18 cellular contexts compared by ENCODE assay signal in genomic region chr14:76987956-76988520, GRCh38. TPM values are rescaled to one million over a fixed set of nuclear protein-coding genes. Genes with fewer than 3 reads are reported as not detected.
DNase-seq lines count a peak whose midpoint lies in the region; ATAC-seq and TF ChIP-seq lines count a peak whose summit lies in the region.
"Had no signal": no experiment of that assay in that cellular context is flagged by ENCODE, and none has a peak within 500 bp of the region (broad histone marks: within the 10 kb centered on the region; RNA-seq: fewer than 3 reads in every experiment).

No MANE protein-coding gene starts in this region.

- TF ChIP-seq CTCF in GM23338 (conservative IDR thresholded peaks at IDR 0.05; ENCODE audit: low read depth in 2 of 2) (no peak), IMR-90 (conservative IDR thresholded peaks at IDR 0.05; ENCODE audit: low read depth, low read length) (no peak), hepatocyte (IDR thresholded peaks at IDR 0.05; ENCODE audit: poor library complexity) (no peak), parathyroid adenoma (IDR thresholded peaks at IDR 0.05) (no peak), GM10248 (IDR thresholded peaks at IDR 0.05; ENCODE audit: control extremely low read depth, extremely low read depth, low read depth, missing control alignments) (no peak)

- H3K4me1 ChIP-seq in GM23338 (ENCODE audit: insufficient read depth) (peaks cover 17% of the 10 kb centered on the region), IMR-90 (ENCODE audit: control insufficient read depth, insufficient read depth, low read length) (peaks cover 14% of the 10 kb centered on the region), hepatocyte (ENCODE audit: insufficient read depth) (peaks cover 15% of the 10 kb centered on the region), parathyroid adenoma (peaks cover 12% of the 10 kb centered on the region)
- H3K4me1 ChIP-seq in CD4-positive, alpha-beta memory T cell (ENCODE audit: insufficient read depth, low read length) = peaks cover 12% of the 10 kb centered on the region

- H3K36me3 ChIP-seq in GM23338 (ENCODE audit: insufficient read depth) = no peaks in the 10 kb centered on the region; the same call in 1 of the 2 replicates
- H3K36me3 ChIP-seq in IMR-90 (ENCODE audit: control insufficient read depth, insufficient read depth, low read length) = no peaks in the 10 kb centered on the region
- H3K36me3 ChIP-seq in hepatocyte (replicated peaks; ENCODE audit: insufficient read depth, low read depth) = no peaks in the 10 kb centered on the region
- H3K36me3 ChIP-seq in parathyroid adenoma (ENCODE audit: control insufficient read depth, insufficient read depth, low read length) = no peaks in the 10 kb centered on the region
- H3K36me3 ChIP-seq in CD4-positive, alpha-beta memory T cell (ENCODE audit: insufficient read depth, low read length) = no peaks in the 10 kb centered on the region
- H3K36me3 ChIP-seq: BLaER1 treated with 17β-estradiol and CSF1 and Interleukin-3, amounts not matched to agents 10 nM and 100 nM had no signal

- 0 out of 2 replicates have a peak overlapping the region, but pooled peaks have one; percentile 60 for H2BK120ac ChIP-seq in IMR-90 (ENCODE audit: low read depth, low read length)

- no peak overlapping the region for H2BK15ac ChIP-seq in IMR-90 (ENCODE audit: low read depth, low read length)

- CTCF ChIA-PET in IMR-90 (lab: Yijun Ruan, JAX) (interaction anchor here (1.0 kb wide), 1 partner anchor 26 kb away, joined by 3 read pairs; no protein-coding TSS in a partner anchor), GM10248 (lab: Yijun Ruan, JAX) (interaction anchor here (0.9 to 2.5 kb wide), 4 partner anchors 10 to 74 kb away, joined by 3 to 8 read pairs (median 5); no protein-coding TSS in a partner anchor)
- CTCF ChIA-PET in CD4-positive, alpha-beta memory T cell (lab: Charles Lee; ENCODE audit: partially characterized antibody) = interaction anchor here (1.1 to 1.7 kb wide), 3 partner anchors 40 to 83 kb away, joined by 3 to 8 read pairs (median 3); no protein-coding TSS in a partner anchor

- no TSS peak for BruUV-seq in IMR-90 (replicated peaks; lab: Mats Ljungman, UMichigan)

- dilution Hi-C loops in IMR-90 (cut with HindIII; ENCODE audit: low sequenced_read_pairs, unreplicated experiment) = no loop called here

- no peak overlapping the region for H3K18ac ChIP-seq in IMR-90 (ENCODE audit: low read depth, low read length)

- H3K4ac ChIP-seq in IMR-90 (ENCODE audit: low read depth, low read length) = no peak overlapping the region; the same call in 1 of the 2 replicates

- DNase-seq in GM23338 (ENCODE audit: low spot score) = no peak
- DNase-seq in IMR-90 = no peak
- DNase-seq in hepatocyte (ENCODE audit: low spot score) = no peak
- no peak for DNase-seq in NCI-H128 (lab: John Stamatoyannopoulos, UW; ENCODE audit: unreplicated experiment)
- no peak for DNase-seq in CD4-positive, alpha-beta memory T cell
- DNase-seq in GM10248 (ENCODE audit: extremely low spot score) = no peak
- DNase-seq: DMS 273 treated with DMSO at 0.1 percent for 48 hours, Karpas-422, NCI-H1105 treated with DMSO at 0.1 percent for 48 hours, NCI-H187 treated with DMSO at 0.1 percent for 48 hours, NCI-H446, NCI-H774, PC-9, SK-N-SH had no signal

- no peak overlapping the region; the same call in 1 of the 2 replicates for H2BK20ac ChIP-seq in IMR-90 (ENCODE audit: low read depth, low read length)

- H3K9me3 ChIP-seq in IMR-90 (ENCODE audit: control insufficient read depth, insufficient read depth, low read length) (no peaks in the 10 kb centered on the region), hepatocyte (ENCODE audit: low read depth) (no peaks in the 10 kb centered on the region), parathyroid adenoma (ENCODE audit: control insufficient read depth, low read length) (no peaks in the 10 kb centered on the region)
- no peaks in the 10 kb centered on the region for H3K9me3 ChIP-seq in CD4-positive, alpha-beta memory T cell (ENCODE audit: control insufficient read depth in 1 of 2, low read length in 2 of 2)
- H3K9me3 ChIP-seq: SK-N-SH had no signal

- H4K5ac ChIP-seq in IMR-90 (ENCODE audit: low read depth, low read length) = no peak overlapping the region

- 0 out of 2 replicates have a peak, but pooled peaks cover 5% of the 10 kb centered on the region for H3F3A ChIP-seq in GM23338 (replicated peaks; ENCODE audit: low read depth)

- no peak overlapping the region for H3K23ac ChIP-seq in IMR-90 (ENCODE audit: low read depth, low read length)

- POLR2A ChIA-PET in IMR-90 (lab: Charles Lee; ENCODE audit: unreplicated experiment) = no interaction called here
- POLR2A ChIA-PET in CD4-positive, alpha-beta memory T cell (lab: Charles Lee; ENCODE audit: partially characterized antibody) = no interaction called here
- POLR2A ChIA-PET in GM10248 (lab: Yijun Ruan, JAX) = no interaction called here

- peak overlapping the region; percentile 81 for H2AK9ac ChIP-seq in IMR-90 (replicated peaks; ENCODE audit: low read depth, low read length, poor library complexity)

- ATAC-seq in GM23338 (no peak), IMR-90 (ENCODE audit: low read depth) (no peak), HG03097 (IDR thresholded peaks at IDR 0.05; ENCODE audit: low FRiP score, unreplicated experiment) (no peak)
- ATAC-seq: HepG2 had no signal

- no peaks in the 10 kb centered on the region for H3K27me3 ChIP-seq in GM23338 (ENCODE audit: insufficient read depth)
- H3K27me3 ChIP-seq in IMR-90 (ENCODE audit: control insufficient read depth, insufficient read depth, low read length) = no peaks in the 10 kb centered on the region
- no peaks in the 10 kb centered on the region for H3K27me3 ChIP-seq in hepatocyte
- H3K27me3 ChIP-seq in parathyroid adenoma (ENCODE audit: control insufficient read depth, insufficient read depth, low read length) = no peaks in the 10 kb centered on the region
- H3K27me3 ChIP-seq in CD4-positive, alpha-beta memory T cell (ENCODE audit: insufficient read depth, low read length) = no peaks in the 10 kb centered on the region
- H3K27me3 ChIP-seq: BLaER1 treated with 17β-estradiol and CSF1 and Interleukin-3, amounts not matched to agents 10 nM and 100 nM had no signal

- TF ChIP-seq RAD21 in IMR-90 (IDR thresholded peaks at IDR 0.05; ENCODE audit: low read length) = no peak

- H4K20me1 ChIP-seq in GM23338 (replicated peaks; ENCODE audit: insufficient read depth) (no peaks in the 10 kb centered on the region), IMR-90 (ENCODE audit: insufficient read depth, low read length) (no peaks in the 10 kb centered on the region), hepatocyte (ENCODE audit: insufficient read depth, poor library complexity, severe bottlenecking) (no peaks in the 10 kb centered on the region)
- H4K20me1 ChIP-seq: BLaER1 treated with 17β-estradiol and CSF1 and Interleukin-3, amounts not matched to agents 10 nM and 100 nM had no signal

- WGBS in IMR-90 (ENCODE audit: extremely low coverage in 2 of 2, insufficient read length in 1 of 2), 2 experiments = no CpG with 5 or more reads among the region's 4 CpGs
- whole genome bisulfite sequencing in hepatocyte (ENCODE audit: low lambda C conversion rate, missing lambda C conversion rate) = 66% methylated on average over 4 of the region's 4 CpGs

- no peak overlapping the region for H2BK5ac ChIP-seq in IMR-90 (ENCODE audit: low read depth, low read length, poor library complexity, severe bottlenecking)

- H3K9me2 ChIP-seq in GM23338 (ENCODE audit: insufficient read depth) = no peaks in the 10 kb centered on the region
- H3K9me2 ChIP-seq in hepatocyte (replicated peaks; ENCODE audit: insufficient read depth) = no peaks in the 10 kb centered on the region
- H3K9me2 ChIP-seq: SK-N-SH had no signal

- H3K79me1 ChIP-seq in IMR-90 (ENCODE audit: low read depth in 1 of 2, low read length in 2 of 2) = no peaks in the 10 kb centered on the region

- intact Hi-C loops in IMR-90 (cut with micrococcal nuclease) = no loop called here
- intact Hi-C loops in CD4-positive, alpha-beta memory T cell (cut with micrococcal nuclease) = loop anchor here (5.0 kb wide), 1 partner anchor 34 kb away; no protein-coding TSS in a partner anchor

- H3K4me3 Mint-ChIP-seq in GM23338 = no peak overlapping the region
- peak overlapping the region in 1 of 8 donors; percentile 21 for H3K4me3 Mint-ChIP-seq in CD4-positive, alpha-beta memory T cell

- H3K9ac ChIP-seq in IMR-90 (ENCODE audit: low read depth, low read length) = no peak overlapping the region
- no peak overlapping the region for H3K9ac ChIP-seq in parathyroid adenoma
- H3K9ac ChIP-seq: BLaER1 treated with 17β-estradiol and CSF1 and Interleukin-3, amounts not matched to agents 10 nM and 100 nM; SK-N-SH had no signal

- peak overlapping the region; percentile 71; the same call in 1 of the 2 replicates for H3K14ac ChIP-seq in IMR-90 (replicated peaks; ENCODE audit: low read depth, low read length)

- H2AFZ ChIP-seq in GM23338 (peak overlapping the region; percentile 89), IMR-90 (replicated peaks; ENCODE audit: low read length, poor library complexity) (no peak overlapping the region), hepatocyte (peak overlapping the region; percentile 35), parathyroid adenoma (peak overlapping the region; percentile 71)
- H2AFZ ChIP-seq: PC-9 had no signal

- in situ Hi-C loops in IMR-90 (cut with MboI; ENCODE audit: low sequenced_read_pairs) = no loop called here

- no peak for TF ChIP-seq POLR2A in IMR-90 (IDR thresholded peaks at IDR 0.05; ENCODE audit: low read depth, low read length)

- H3K79me2 ChIP-seq in GM23338 (replicated peaks; ENCODE audit: insufficient read depth) (no peaks in the 10 kb centered on the region), hepatocyte (no peaks in the 10 kb centered on the region), parathyroid adenoma (no peaks in the 10 kb centered on the region)

- peaks cover 16% of the 10 kb centered on the region for H3K27me3 Mint-ChIP-seq in GM23338 (ENCODE audit: insufficient read depth, low read depth, poor library complexity)
- no peaks in the 10 kb centered on the region for H3K27me3 Mint-ChIP-seq in CD4-positive, alpha-beta memory T cell

- H3K4me3 ChIP-seq in GM23338 (no peak overlapping the region), IMR-90 (ENCODE audit: insufficient read depth, low read depth, low read length) (no peak overlapping the region), hepatocyte (no peak overlapping the region), parathyroid adenoma (ENCODE audit: low read depth, low read length) (no peak overlapping the region)
- H3K4me3 ChIP-seq in CD4-positive, alpha-beta memory T cell (ENCODE audit: low read length in 2 of 2) = no peak overlapping the region
- H3K4me3 ChIP-seq: BLaER1 treated with 17β-estradiol and CSF1 and Interleukin-3, amounts not matched to agents 10 nM and 100 nM; PC-9 had no signal

- H4K8ac ChIP-seq in IMR-90 (ENCODE audit: low read depth in 2 of 2, low read length in 2 of 2) = no peak overlapping the region

- H3K4me2 ChIP-seq in GM23338 (no peak overlapping the region), IMR-90 (ENCODE audit: low read depth, low read length) (no peak overlapping the region), hepatocyte (no peak overlapping the region), parathyroid adenoma (ENCODE audit: low read length) (no peak overlapping the region)
- H3K4me2 ChIP-seq: PC-9, SK-N-SH had no signal

- no peaks in the 10 kb centered on the region for H3K36me3 Mint-ChIP-seq in GM23338 (ENCODE audit: low read depth)
- no peaks in the 10 kb centered on the region for H3K36me3 Mint-ChIP-seq in CD4-positive, alpha-beta memory T cell

- peak overlapping the region; percentile 24 for H3K27ac Mint-ChIP-seq in GM23338
- H3K27ac Mint-ChIP-seq in CD4-positive, alpha-beta memory T cell = peak overlapping the region in 2 of 7 donors; percentile 47 to 56

- no peaks in the 10 kb centered on the region; the same call in 2 of the 3 replicates for H3K9me3 Mint-ChIP-seq in GM23338
- H3K9me3 Mint-ChIP-seq in CD4-positive, alpha-beta memory T cell = no peaks in the 10 kb centered on the region

- H3K27ac ChIP-seq in GM23338 (ENCODE audit: low read depth) = peak overlapping the region; percentile 66; the same call in 1 of the 2 replicates
- no peak overlapping the region for H3K27ac ChIP-seq in IMR-90 (ENCODE audit: insufficient read depth, low read length)
- no peak overlapping the region for H3K27ac ChIP-seq in hepatocyte
- H3K27ac ChIP-seq in parathyroid adenoma = peak overlapping the region; percentile 47
- no peak overlapping the region for H3K27ac ChIP-seq in CD4-positive, alpha-beta memory T cell (ENCODE audit: low read depth, low read length)
- H3K27ac ChIP-seq: BLaER1 treated with 17β-estradiol and CSF1 and Interleukin-3, amounts not matched to agents 10 nM and 100 nM; PC-9 had no signal

- H2AK5ac ChIP-seq in IMR-90 (ENCODE audit: low read depth, low read length) = no peak overlapping the region

- no peak overlapping the region for H4K91ac ChIP-seq in IMR-90 (ENCODE audit: insufficient read depth, low read depth, low read length)

- peaks cover 12% of the 10 kb centered on the region for H3K9me1 ChIP-seq in IMR-90 (ENCODE audit: insufficient read depth, low read length)

- H3K4me1 Mint-ChIP-seq in GM23338 = peaks cover 36% of the 10 kb centered on the region
- H3K4me1 Mint-ChIP-seq in CD4-positive, alpha-beta memory T cell = peaks cover 12 to 28% (median 15%) of the 10 kb centered on the region in 4 donors

- H3K56ac ChIP-seq in IMR-90 (ENCODE audit: extremely low read depth, insufficient read depth, low read length) = no peak overlapping the region

RNA-seq across cellular contexts. Expression of gene IRF2BPL, which starts 40.5 kb away (rescaled TPM):
- total RNA-seq in GM23338 (2014; rRNA removed; shearing (Covaris generic)) = 97.8 and 119 TPM in 2 replicates
- 11.2 and 13.2 TPM in 2 replicates for polyA plus RNA-seq in GM23338 (2016; fragmentation: Nextera tagmentation; extraction: Ambion mirVana)
- 6.3 and 8.9 TPM in 2 replicates for total RNA-seq in IMR-90 (2012; rRNA removed)
- polyA plus RNA-seq in IMR-90 (2012; rRNA removed) = 14.5 and 15.8 TPM in 2 replicates
- 13.2 and 35.9 TPM in 2 replicates for polyA plus RNA-seq in IMR-90 (2012; cell fraction: cytosol; rRNA removed)
- 24.7 and 36.8 TPM in 2 replicates for polyA plus RNA-seq in IMR-90 (2012; cell fraction: nucleus; rRNA removed; ENCODE audit: low replicate concordance)
- total RNA-seq in hepatocyte = 26.8 and 34.5 TPM in 2 replicates
- 38.9 and 52.1 TPM in 2 replicates for polyA plus RNA-seq in hepatocyte
- total RNA-seq in CD4-positive, alpha-beta memory T cell = 10 to 100 TPM; 36.6 to 37.7 TPM
- polyA plus RNA-seq in CD4-positive, alpha-beta memory T cell = 1 to 10 TPM; 1.2 to 3.8 TPM

Comparison
In these comparisons a context has a peak if more than half of its experiments do, and no peak if none do; other contexts are left out.
1. H3K27ac ChIP-seq: peak in GM23338 (single experiment) and parathyroid adenoma (single experiment); none in IMR-90 (single experiment), hepatocyte (single experiment) and CD4-positive, alpha-beta memory T cell (single experiment).